In genomic region chr7:17304926-17305325, GRCh38 we compare ENCODE assay signal across 9 cellular contexts. TPM values are rescaled to one million over a fixed set of nuclear protein-coding genes. Genes with fewer than 3 reads are reported as not detected.
DNase-seq lines count a peak whose midpoint lies in the region; TF ChIP-seq lines count a peak whose summit lies in the region.
"Had no signal": no experiment of that assay in that cellular context is flagged by ENCODE, and none has a peak within 500 bp of the region (broad histone marks: within the 10 kb centered on the region; RNA-seq: fewer than 3 reads in every experiment).

No MANE protein-coding gene starts in this region.

- peak overlapping the region in 1 of 4 donors; percentile 11 for H3K4me3 ChIP-seq in sigmoid colon
- peak overlapping the region in 2 of 4 donors; percentile 2 to 8 for H3K4me3 ChIP-seq in Peyer's patch

- H3K4me1 ChIP-seq in sigmoid colon (peaks cover 0 to 72% (median 51%) of the 10 kb centered on the region in 4 donors), Peyer's patch (peaks cover 0 to 43% (median 0%) of the 10 kb centered on the region in 4 donors)

- H3K27me3 ChIP-seq in sigmoid colon (no peaks in the 10 kb centered on the region), Peyer's patch (no peaks in the 10 kb centered on the region)

- H3K27me3 Mint-ChIP-seq in immature natural killer cell (ENCODE audit: low read depth in 3 of 3) = peaks cover 0 to 2% (median 1%) of the 10 kb centered on the region in 3 donors

- H3K4me1 Mint-ChIP-seq in immature natural killer cell = peaks cover 11 to 19% of the 10 kb centered on the region in 2 donors

- no peaks in the 10 kb centered on the region for H3K9me3 Mint-ChIP-seq in immature natural killer cell
- H3K9me3 Mint-ChIP-seq: brain had no signal

- peak; percentile 7 for DNase-seq in stimulated activated CD4-positive, alpha-beta T cell treated with anti-CD3 and anti-CD28 coated beads, Interleukin-1b, Interleukin-23, amount 100 ng/mL, for 48 hours
- DNase-seq in stimulated activated CD4-positive, alpha-beta T cell treated with anti-CD3 and anti-CD28 coated beads, Interleukin-4, amount 100 ng/mL, for 1 hour = no peak
- DNase-seq in RPMI7951 (ENCODE audit: low read depth) (peak; percentile 94), dermis blood vessel endothelial cell (peak; percentile 94), sigmoid colon (no peak), NCI-H2196 (lab: John Stamatoyannopoulos, UW; ENCODE audit: unreplicated experiment) (no peak), Peyer's patch (no peak), immature natural killer cell (no peak)

- TF ChIP-seq EP300 in sigmoid colon (IDR thresholded peaks at IDR 0.05) = no peak

- peaks cover 0 to 2% (median 0%) of the 10 kb centered on the region in 4 donors for H3K36me3 ChIP-seq in sigmoid colon
- peaks cover 0 to 1% (median 0%) of the 10 kb centered on the region in 3 donors for H3K36me3 ChIP-seq in Peyer's patch

- H3K27ac ChIP-seq in sigmoid colon (peak overlapping the region; percentile 48 to 74 (median 64)), Peyer's patch (peak overlapping the region in 2 of 4 donors; percentile 54 to 55)

- intact Hi-C loops in sigmoid colon (cut with DNase I) = loop anchor here (10.0 kb wide), 1 partner anchor 210 kb away; no protein-coding TSS in a partner anchor

- no peak overlapping the region for H3K27ac Mint-ChIP-seq in immature natural killer cell

- no peaks in the 10 kb centered on the region for H3K36me3 Mint-ChIP-seq in immature natural killer cell
- H3K36me3 Mint-ChIP-seq: brain had no signal

- no peak for TF ChIP-seq POLR2A in sigmoid colon (IDR thresholded peaks at IDR 0.05)
- no peak for TF ChIP-seq POLR2A in Peyer's patch (IDR thresholded peaks at IDR 0.05)

- peak overlapping the region in 1 of 5 donors; percentile 24 for H3K4me3 Mint-ChIP-seq in immature natural killer cell

- H3K9me3 ChIP-seq in sigmoid colon = no peaks in the 10 kb centered on the region
- no peaks in the 10 kb centered on the region for H3K9me3 ChIP-seq in Peyer's patch

- no peak for TF ChIP-seq CTCF in sigmoid colon (IDR thresholded peaks at IDR 0.05)
- no peak for TF ChIP-seq CTCF in Peyer's patch (IDR thresholded peaks at IDR 0.05)

RNA-seq across cellular contexts. Expression of gene AHR, which starts 6.5 kb away (rescaled TPM):
- 96.6 and 113 TPM in 2 replicates for total RNA-seq in RPMI7951 (2014; rRNA removed; shearing (Covaris generic))
- total RNA-seq in dermis blood vessel endothelial cell (142 and 189 TPM in 2 replicates), sigmoid colon (10 to 100 TPM; 41.8 to 76.0 (median 49.8) TPM), Peyer's patch (100 to 1,000 TPM in 1 of 4 donors, 10 to 100 TPM in 3; 24.3 to 110 (median 39.4) TPM)
- polyA plus RNA-seq in sigmoid colon (10 to 100 TPM in 1 of 3 donors, 1 to 10 TPM in 2; 9.0 to 13.2 (median 9.2) TPM), immature natural killer cell (1 to 10 TPM; 2.6 to 4.0 (median 3.5) TPM)

Comparison
In these comparisons a context has a peak if more than half of its experiments do, and no peak if none do; other contexts are left out.
1. DNase-seq: peak in stimulated activated CD4-positive, alpha-beta T cell treated with anti-CD3 and anti-CD28 coated beads, Interleukin-1b, Interleukin-23, amount 100 ng/mL, for 48 hours (single experiment), RPMI7951 (single experiment) and dermis blood vessel endothelial cell (single experiment); none in stimulated activated CD4-positive, alpha-beta T cell treated with anti-CD3 and anti-CD28 coated beads, Interleukin-4, amount 100 ng/mL, for 1 hour (single experiment), sigmoid colon (single experiment), NCI-H2196 (single experiment), Peyer's patch (0 of 3) and immature natural killer cell (0 of 3).